In genomic region chr6:116381000-116381399, GRCh38 we compare ENCODE assay signal across 20 cellular contexts. TPM values are rescaled to one million over a fixed set of nuclear protein-coding genes. Genes with fewer than 3 reads are reported as not detected.
DNase-seq lines count a peak whose midpoint lies in the region; ATAC-seq and TF ChIP-seq lines count a peak whose summit lies in the region.
"Had no signal": no experiment of that assay in that cellular context is flagged by ENCODE, and none has a peak within 500 bp of the region (broad histone marks: within the 10 kb centered on the region; RNA-seq: fewer than 3 reads in every experiment).

No MANE protein-coding gene starts in this region.

- DNase-seq in Calu3 = no peak
- peak; percentile 16 for DNase-seq in M059J (ENCODE audit: low read depth)
- DNase-seq in cardiac fibroblast (ENCODE audit: low read depth in 2 of 2) = peak; percentile 68 to 77
- peak; percentile 28 to 46 for DNase-seq in left colon
- no peak for DNase-seq in OCI-M2 (lab: John Stamatoyannopoulos, UW; ENCODE audit: unreplicated experiment)
- no peak for DNase-seq in left lobe of liver (ENCODE audit: low spot score)
- DNase-seq: ACHN; CD4-positive, alpha-beta memory T cell; DND-41; GDM1; Karpas-422; MV-4-11; NCI-H1436; NCI-H2029 treated with DMSO at 0.1 percent for 48 hours; NCI-H69; NK-92 treated with Interleukin-12 subunit alpha and Interleukin-12 subunit beta, amount 100 ng/mL, for 24 hours; OCI-M1 had no signal

- peak overlapping the region; percentile 10 for H3K27ac Mint-ChIP-seq in Calu3 (ENCODE audit: unreplicated experiment)
- H3K27ac Mint-ChIP-seq: B cell had no signal

- no peak overlapping the region for H3K4me3 Mint-ChIP-seq in Calu3 (ENCODE audit: low read depth, unreplicated experiment)
- H3K4me3 Mint-ChIP-seq: B cell; CD4-positive, alpha-beta memory T cell had no signal

- no peak overlapping the region for H3K4me3 ChIP-seq in cardiac fibroblast (replicated peaks in 1 of 2; ENCODE audit: low read depth in 2 of 2, low read length in 2 of 2)

- H3K9me3 Mint-ChIP-seq in Calu3 (ENCODE audit: low read depth, unreplicated experiment) = no peaks in the 10 kb centered on the region
- H3K9me3 Mint-ChIP-seq: CD4-positive, alpha-beta memory T cell had no signal

- intact Hi-C loops in Calu3 (cut with micrococcal nuclease; ENCODE audit: unreplicated experiment) (no loop called here), left colon (cut with DNase I, micrococcal nuclease) (no loop called here)

- H3K27me3 Mint-ChIP-seq in Calu3 (ENCODE audit: unreplicated experiment) = no peaks in the 10 kb centered on the region
- H3K27me3 Mint-ChIP-seq: B cell had no signal

- no peaks in the 10 kb centered on the region for H3K36me3 Mint-ChIP-seq in Calu3 (ENCODE audit: insufficient read depth, unreplicated experiment)
- H3K36me3 Mint-ChIP-seq: CD4-positive, alpha-beta memory T cell had no signal

- H3K4me1 Mint-ChIP-seq in Calu3 (ENCODE audit: low read depth, unreplicated experiment) = peaks cover 47% of the 10 kb centered on the region

- CTCF ChIA-PET in Calu3 (lab: Charles Lee) = interaction anchor here (0.6 kb wide), 1 partner anchor 35 kb away, joined by 9 read pairs; no protein-coding TSS in a partner anchor

- BruUV-seq in Calu3 (replicated peaks; lab: Mats Ljungman, UMichigan) = no TSS peak

- TF ChIP-seq CTCF in Calu3 (IDR thresholded peaks at IDR 0.05; ENCODE audit: unreplicated experiment) = no peak
- TF ChIP-seq CTCF in cardiac fibroblast (IDR thresholded peaks at IDR 0.05; ENCODE audit: low read depth, low read length) = no peak

- ATAC-seq in left colon = peak; percentile 77
- no peak for ATAC-seq in HG03571 (IDR thresholded peaks at IDR 0.05; ENCODE audit: unreplicated experiment)
- no peak for ATAC-seq in GM18858 (IDR thresholded peaks at IDR 0.05; ENCODE audit: unreplicated experiment)
- no peak for ATAC-seq in left lobe of liver

RNA-seq across cellular contexts. Expression of gene DSE, which starts 10.3 kb away (rescaled TPM):
- total RNA-seq in Calu3 (2022) (28.6 and 43.8 TPM in 2 replicates), left colon (10 to 100 TPM in 1 of 2 donors, 1 to 10 TPM in 1; 8.0 to 10.9 TPM), left lobe of liver (11.7 TPM)
- total RNA-seq in M059J (2014; rRNA removed; shearing (Covaris generic)) = 15.4 and 24.5 TPM in 2 replicates

Comparison
In these comparisons a context has a peak if more than half of its experiments do, and no peak if none do; other contexts are left out.
1. DNase-seq: peak in M059J (single experiment), cardiac fibroblast (2 of 2) and left colon (2 of 2); none in Calu3 (single experiment), OCI-M2 (single experiment) and left lobe of liver (single experiment).